8 cellular contexts compared by ENCODE assay signal in the genomic region with DNA sequence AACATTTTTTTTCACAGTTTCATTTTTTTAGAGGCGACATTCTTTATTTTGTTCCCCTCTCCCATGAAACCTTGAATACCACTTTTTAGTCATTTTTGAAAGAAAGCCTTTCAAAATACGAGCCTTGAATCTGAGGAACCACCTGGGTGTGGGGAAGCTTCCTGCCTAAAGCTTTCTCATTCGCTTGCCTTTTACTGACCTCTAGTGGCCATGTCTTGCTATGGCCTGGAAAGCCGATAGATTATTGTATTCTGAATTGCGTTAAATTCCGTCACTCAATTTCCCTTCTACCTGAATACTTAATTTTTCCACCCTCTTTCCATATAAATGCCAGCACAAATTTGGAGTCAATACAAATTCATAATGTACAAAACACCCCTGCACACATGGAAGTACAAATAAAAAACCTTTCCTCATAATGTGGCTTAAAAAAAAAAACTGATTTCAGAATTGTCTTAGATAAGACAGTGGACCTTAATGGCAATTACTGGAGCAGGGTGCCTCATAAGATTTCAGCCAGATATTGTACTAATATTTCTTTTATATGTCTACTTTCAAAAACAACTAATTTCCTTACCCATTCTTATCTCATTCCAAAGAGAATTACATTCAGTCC.
DNase-seq lines count a peak whose midpoint lies in the region; ATAC-seq, FAIRE-seq and TF ChIP-seq lines count a peak whose summit lies in the region.

No MANE protein-coding gene starts in this region.

- peak; percentile 95 for FAIRE-seq in islet of Langerhans (lab: Jason Lieb, UNC)

- peak; percentile 97 for ATAC-seq in HG02623 (IDR thresholded peaks at IDR 0.05; ENCODE audit: unreplicated experiment)

- DNase-seq in A172 (ENCODE audit: low spot score): peak; percentile 34
- DNase-seq in MV-4-11 (lab: John Stamatoyannopoulos, UW): peak; percentile 51
- peak; percentile 25 for DNase-seq in T follicular helper cell (ENCODE audit: low read depth)
- DNase-seq in T47D (ENCODE audit: low read depth in 1 of 2, low spot score in 1 of 2): peak; percentile 45 to 69
- DNase-seq in stimulated activated CD4-positive, alpha-beta T cell treated with anti-CD3 and anti-CD28 coated beads, Interleukin-1b, Interleukin-23, amount 100 ng/mL, for 48 hours: peak; percentile 39

- peak; percentile 80 for TF ChIP-seq CTCF in GM12874 (IDR thresholded peaks at IDR 0.05; ENCODE audit: insufficient read depth, low read depth, low read length)

- in situ Hi-C loops in T47D (cut with HindIII; ENCODE audit: low pct_unique_long_range_greater_than_20kb, low sequenced_read_pairs): no loop called here

Comparison
In these comparisons a context has a peak if more than half of its experiments do, and no peak if none do; other contexts are left out.
1. Peak in every context shown above with its lines: DNase-seq and ATAC-seq.